ENCODE assay signal across 6 cellular contexts in genomic region chr12:3274664-3275063, GRCh38.
"Had no signal": no experiment of that assay in that cellular context is flagged by ENCODE, and none has a peak within 500 bp of the region (broad histone marks: within the 10 kb centered on the region; RNA-seq: fewer than 3 reads in every experiment).

No MANE protein-coding gene starts in this region.

- H3K27ac Mint-ChIP-seq: activated CD4-positive, alpha-beta T cell treated with anti-CD3 and anti-CD28 coated beads, Interleukin-2, amount 10 ng/mL, durations not matched to agents 24 days and 14 days; dendritic cell treated with granulocyte-macrophage colony-stimulating factor and Interleukin-4, amounts not matched to agents 40 ng/mL and 50 ng/mL, for 4 days; natural killer cell treated with Interleukin-12 subunit alpha and Interleukin-12 subunit beta and Interleukin-15 and Interleukin-18, amount 100 ng/mL, for 72 hours had no signal

- H3K27ac ChIP-seq: tibial nerve had no signal

- H3K4me2 ChIP-seq: smooth muscle cell had no signal

- FAIRE-seq: TTC549 had no signal

- H3K4me1 Mint-ChIP-seq: activated CD4-positive, alpha-beta T cell treated with anti-CD3 and anti-CD28 coated beads, Interleukin-2, amount 10 ng/mL, durations not matched to agents 24 days and 14 days had no signal

- H3K36me3 Mint-ChIP-seq: natural killer cell treated with Interleukin-12 subunit alpha and Interleukin-12 subunit beta and Interleukin-15 and Interleukin-18, amount 100 ng/mL, for 72 hours had no signal

- H3K27me3 ChIP-seq: tibial nerve had no signal

- H3K4me3 Mint-ChIP-seq: activated CD4-positive, alpha-beta T cell treated with anti-CD3 and anti-CD28 coated beads, Interleukin-2, amount 10 ng/mL, durations not matched to agents 24 days and 14 days; dendritic cell treated with granulocyte-macrophage colony-stimulating factor and Interleukin-4, amounts not matched to agents 40 ng/mL and 50 ng/mL, for 4 days; natural killer cell treated with Interleukin-12 subunit alpha and Interleukin-12 subunit beta and Interleukin-15 and Interleukin-18, amount 100 ng/mL, for 72 hours had no signal

- H3K4me3 ChIP-seq: smooth muscle cell, tibial nerve had no signal

- H3K9me3 Mint-ChIP-seq: activated CD4-positive, alpha-beta T cell treated with anti-CD3 and anti-CD28 coated beads, Interleukin-2, amount 10 ng/mL, durations not matched to agents 24 days and 14 days; dendritic cell treated with granulocyte-macrophage colony-stimulating factor and Interleukin-4, amounts not matched to agents 40 ng/mL and 50 ng/mL, for 4 days; natural killer cell treated with Interleukin-12 subunit alpha and Interleukin-12 subunit beta and Interleukin-15 and Interleukin-18, amount 100 ng/mL, for 72 hours had no signal

- H3K9me3 ChIP-seq: tibial nerve had no signal
